ENCODE assay signal across 1 cellular context in the genomic region with DNA sequence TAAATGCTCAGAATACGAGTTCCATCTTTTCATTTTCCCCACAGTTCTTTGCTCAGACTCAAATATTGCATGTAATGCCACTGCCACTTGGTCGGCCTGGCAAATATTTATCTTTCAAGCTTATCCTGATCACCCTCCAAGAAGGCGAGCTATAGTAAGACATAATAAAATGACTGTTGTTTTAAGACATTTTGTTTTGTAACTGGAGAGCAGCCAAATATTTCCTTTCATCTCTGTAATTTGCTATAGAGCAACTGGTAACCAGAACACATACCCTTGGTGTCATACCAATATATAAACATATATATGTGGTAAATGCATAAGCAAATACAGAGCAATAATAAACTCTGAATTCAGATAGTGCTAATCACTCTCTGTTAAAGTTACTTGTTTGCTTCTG.
TF ChIP-seq lines count a peak whose summit lies in the region.

No MANE protein-coding gene starts in this region.

TF ChIP-seq in HepG2, 621 proteins besides CTCF, POLR2A, EP300 and RAD21 (continued from another document):
- TF ChIP-seq, protein P1, sequence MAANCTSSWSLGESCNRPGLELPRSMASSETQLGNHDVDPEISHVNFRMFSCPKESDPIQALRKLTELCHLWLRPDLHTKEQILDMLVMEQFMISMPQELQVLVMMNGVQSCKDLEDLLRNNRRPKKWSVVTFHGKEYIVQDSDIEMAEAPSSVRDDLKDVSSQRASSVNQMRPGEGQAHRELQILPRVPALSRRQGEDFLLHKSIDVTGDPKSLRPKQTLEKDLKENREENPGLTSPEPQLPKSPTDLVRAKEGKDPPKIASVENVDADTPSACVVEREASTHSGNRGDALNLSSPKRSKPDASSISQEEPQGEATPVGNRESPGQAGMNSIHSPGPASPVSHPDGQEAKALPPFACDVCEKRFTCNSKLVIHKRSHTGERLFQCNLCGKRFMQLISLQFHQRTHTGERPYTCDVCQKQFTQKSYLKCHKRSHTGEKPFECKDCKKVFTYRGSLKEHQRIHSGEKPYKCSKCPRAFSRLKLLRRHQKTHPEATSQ (CRISPR knock-in tag; IDR thresholded peaks at IDR 0.05; ENCODE audit: borderline replicate concordance) = no peak
- no peak for TF ChIP-seq EED (CRISPR knock-in tag; IDR thresholded peaks at IDR 0.05)
- no peak for TF ChIP-seq ZNF34 (CRISPR knock-in tag; IDR thresholded peaks at IDR 0.05; ENCODE audit: borderline replicate concordance)
- TF ChIP-seq, protein P2, sequence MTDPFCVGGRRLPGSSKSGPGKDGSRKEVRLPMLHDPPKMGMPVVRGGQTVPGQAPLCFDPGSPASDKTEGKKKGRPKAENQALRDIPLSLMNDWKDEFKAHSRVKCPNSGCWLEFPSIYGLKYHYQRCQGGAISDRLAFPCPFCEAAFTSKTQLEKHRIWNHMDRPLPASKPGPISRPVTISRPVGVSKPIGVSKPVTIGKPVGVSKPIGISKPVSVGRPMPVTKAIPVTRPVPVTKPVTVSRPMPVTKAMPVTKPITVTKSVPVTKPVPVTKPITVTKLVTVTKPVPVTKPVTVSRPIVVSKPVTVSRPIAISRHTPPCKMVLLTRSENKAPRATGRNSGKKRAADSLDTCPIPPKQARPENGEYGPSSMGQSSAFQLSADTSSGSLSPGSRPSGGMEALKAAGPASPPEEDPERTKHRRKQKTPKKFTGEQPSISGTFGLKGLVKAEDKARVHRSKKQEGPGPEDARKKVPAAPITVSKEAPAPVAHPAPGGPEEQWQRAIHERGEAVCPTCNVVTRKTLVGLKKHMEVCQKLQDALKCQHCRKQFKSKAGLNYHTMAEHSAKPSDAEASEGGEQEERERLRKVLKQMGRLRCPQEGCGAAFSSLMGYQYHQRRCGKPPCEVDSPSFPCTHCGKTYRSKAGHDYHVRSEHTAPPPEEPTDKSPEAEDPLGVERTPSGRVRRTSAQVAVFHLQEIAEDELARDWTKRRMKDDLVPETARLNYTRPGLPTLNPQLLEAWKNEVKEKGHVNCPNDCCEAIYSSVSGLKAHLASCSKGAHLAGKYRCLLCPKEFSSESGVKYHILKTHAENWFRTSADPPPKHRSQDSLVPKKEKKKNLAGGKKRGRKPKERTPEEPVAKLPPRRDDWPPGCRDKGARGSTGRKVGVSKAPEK (CRISPR knock-in tag; IDR thresholded peaks at IDR 0.05; ENCODE audit: borderline replicate concordance) = no peak
- TF ChIP-seq, protein P3, sequence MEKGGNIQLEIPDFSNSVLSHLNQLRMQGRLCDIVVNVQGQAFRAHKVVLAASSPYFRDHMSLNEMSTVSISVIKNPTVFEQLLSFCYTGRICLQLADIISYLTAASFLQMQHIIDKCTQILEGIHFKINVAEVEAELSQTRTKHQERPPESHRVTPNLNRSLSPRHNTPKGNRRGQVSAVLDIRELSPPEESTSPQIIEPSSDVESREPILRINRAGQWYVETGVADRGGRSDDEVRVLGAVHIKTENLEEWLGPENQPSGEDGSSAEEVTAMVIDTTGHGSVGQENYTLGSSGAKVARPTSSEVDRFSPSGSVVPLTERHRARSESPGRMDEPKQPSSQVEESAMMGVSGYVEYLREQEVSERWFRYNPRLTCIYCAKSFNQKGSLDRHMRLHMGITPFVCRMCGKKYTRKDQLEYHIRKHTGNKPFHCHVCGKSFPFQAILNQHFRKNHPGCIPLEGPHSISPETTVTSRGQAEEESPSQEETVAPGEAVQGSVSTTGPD (CRISPR knock-in tag; IDR thresholded peaks at IDR 0.05) = no peak
- TF ChIP-seq ZNF20 (CRISPR knock-in tag; IDR thresholded peaks at IDR 0.05) = no peak
- TF ChIP-seq FOSL2 (CRISPR knock-in tag; IDR thresholded peaks at IDR 0.05) = no peak
- TF ChIP-seq ZNF296 (CRISPR knock-in tag; conservative IDR thresholded peaks at IDR 0.05) = no peak
